Comparison of ENCODE assay signal across 16 cellular contexts in genomic region chr2:197001921-197002320, GRCh38.
DNase-seq lines count a peak whose midpoint lies in the region; ATAC-seq and TF ChIP-seq lines count a peak whose summit lies in the region.
"Had no signal": no experiment of that assay in that cellular context is flagged by ENCODE, and none has a peak within 500 bp of the region (broad histone marks: within the 10 kb centered on the region; RNA-seq: fewer than 3 reads in every experiment).

No MANE protein-coding gene starts in this region.

- no peaks in the 10 kb centered on the region for H3K9me3 Mint-ChIP-seq in activated T-cell treated with anti-CD3 and anti-CD28 coated beads, Interleukin-2, amount 50 U/mL, for 72 hours
- H3K9me3 Mint-ChIP-seq in CD8-positive, alpha-beta T cell: no peaks in the 10 kb centered on the region
- H3K9me3 Mint-ChIP-seq in activated naive CD8-positive, alpha-beta T cell treated with anti-CD3 and anti-CD28 coated beads for 36 hours: no peaks in the 10 kb centered on the region
- H3K9me3 Mint-ChIP-seq: CD4-positive, CD25-positive, alpha-beta regulatory T cell; GM23338 had no signal

- TF ChIP-seq CTCF in CD8-positive, alpha-beta T cell (IDR thresholded peaks at IDR 0.05): no peak
- TF ChIP-seq CTCF in epithelial cell of esophagus (IDR thresholded peaks at IDR 0.05; ENCODE audit: insufficient read depth, low read depth, low read length, missing control alignments) (no peak), prostate gland (IDR thresholded peaks at IDR 0.05) (no peak)

- no peaks in the 10 kb centered on the region for H3K9me3 ChIP-seq in CD8-positive, alpha-beta T cell (ENCODE audit: low read length)
- no peaks in the 10 kb centered on the region for H3K9me3 ChIP-seq in prostate gland
- H3K9me3 ChIP-seq: BLaER1 treated with 17β-estradiol and CSF1 and Interleukin-3, amounts not matched to agents 10 nM and 100 nM had no signal

- no peak for ATAC-seq in activated T-cell treated with anti-CD3 and anti-CD28 coated beads, Interleukin-2, amount 50 U/mL, for 72 hours (replicated peaks in 1 of 2)
- ATAC-seq in CD8-positive, alpha-beta T cell: no peak
- ATAC-seq in GM19455 (IDR thresholded peaks at IDR 0.05; ENCODE audit: unreplicated experiment): no peak
- ATAC-seq: GM23338, HepG2 had no signal

- no peak overlapping the region for H3K27ac ChIP-seq in CD8-positive, alpha-beta T cell (ENCODE audit: low read depth, low read length)
- H3K27ac ChIP-seq in prostate gland: no peak overlapping the region
- H3K27ac ChIP-seq: BLaER1 treated with 17β-estradiol and CSF1 and Interleukin-3, amounts not matched to agents 10 nM and 100 nM had no signal

- POLR2A ChIA-PET in CD8-positive, alpha-beta T cell (lab: Charles Lee): no interaction called here

- no peak overlapping the region for H3K4me3 Mint-ChIP-seq in activated T-cell treated with anti-CD3 and anti-CD28 coated beads, Interleukin-2, amount 50 U/mL, for 72 hours
- no peak overlapping the region for H3K4me3 Mint-ChIP-seq in CD8-positive, alpha-beta T cell
- no peak overlapping the region for H3K4me3 Mint-ChIP-seq in activated naive CD8-positive, alpha-beta T cell treated with anti-CD3 and anti-CD28 coated beads for 36 hours
- H3K4me3 Mint-ChIP-seq: CD4-positive, CD25-positive, alpha-beta regulatory T cell; GM23338 had no signal

- peaks cover 0 to 19% of the 10 kb centered on the region in 2 donors for H3K36me3 Mint-ChIP-seq in activated T-cell treated with anti-CD3 and anti-CD28 coated beads, Interleukin-2, amount 50 U/mL, for 72 hours (ENCODE audit: insufficient read depth in 2 of 2)
- peaks cover 72% of the 10 kb centered on the region for H3K36me3 Mint-ChIP-seq in CD8-positive, alpha-beta T cell
- peaks cover 19% of the 10 kb centered on the region for H3K36me3 Mint-ChIP-seq in activated naive CD8-positive, alpha-beta T cell treated with anti-CD3 and anti-CD28 coated beads for 36 hours

- intact Hi-C loops in CD8-positive, alpha-beta T cell (cut with DNase I, micrococcal nuclease): no loop called here
- intact Hi-C loops in prostate gland (cut with DNase I): no loop called here

- TF ChIP-seq POLR2A in prostate gland (IDR thresholded peaks at IDR 0.05): no peak

- WGBS in prostate gland: 89% methylated on average over 1 of the region's 1 CpG

- no peaks in the 10 kb centered on the region for H3K27me3 ChIP-seq in CD8-positive, alpha-beta T cell (ENCODE audit: insufficient read depth, low read length)
- no peaks in the 10 kb centered on the region for H3K27me3 ChIP-seq in prostate gland (replicated peaks; ENCODE audit: insufficient read depth)
- H3K27me3 ChIP-seq: BLaER1 treated with 17β-estradiol and CSF1 and Interleukin-3, amounts not matched to agents 10 nM and 100 nM had no signal

- no peaks in the 10 kb centered on the region for H3K27me3 Mint-ChIP-seq in activated T-cell treated with anti-CD3 and anti-CD28 coated beads, Interleukin-2, amount 50 U/mL, for 72 hours (ENCODE audit: low read depth)
- H3K27me3 Mint-ChIP-seq in CD8-positive, alpha-beta T cell (ENCODE audit: low read depth): no peaks in the 10 kb centered on the region
- no peaks in the 10 kb centered on the region for H3K27me3 Mint-ChIP-seq in activated naive CD8-positive, alpha-beta T cell treated with anti-CD3 and anti-CD28 coated beads for 36 hours
- H3K27me3 Mint-ChIP-seq: CD4-positive, CD25-positive, alpha-beta regulatory T cell had no signal

- H3K27ac Mint-ChIP-seq in activated T-cell treated with anti-CD3 and anti-CD28 coated beads, Interleukin-2, amount 50 U/mL, for 72 hours: peak overlapping the region; percentile 82
- H3K27ac Mint-ChIP-seq in CD8-positive, alpha-beta T cell: peak overlapping the region; percentile 27
- peak overlapping the region; percentile 51 for H3K27ac Mint-ChIP-seq in activated naive CD8-positive, alpha-beta T cell treated with anti-CD3 and anti-CD28 coated beads for 36 hours
- H3K27ac Mint-ChIP-seq: CD4-positive, CD25-positive, alpha-beta regulatory T cell; GM23338 had no signal

- H3K4me1 ChIP-seq in CD8-positive, alpha-beta T cell (ENCODE audit: insufficient read depth, low read length): no peaks in the 10 kb centered on the region
- no peaks in the 10 kb centered on the region for H3K4me1 ChIP-seq in prostate gland (replicated peaks)
- H3K4me1 ChIP-seq: BLaER1 treated with 17β-estradiol and CSF1 and Interleukin-3, amounts not matched to agents 10 nM and 100 nM had no signal

- no peak for DNase-seq in activated T-cell treated with anti-CD3 and anti-CD28 coated beads, Interleukin-2, amount 50 U/mL, for 72 hours
- no peak for DNase-seq in activated T-cell treated with anti-CD3 and anti-CD28 coated beads for 4 hours
- DNase-seq in CD8-positive, alpha-beta T cell: no peak
- no peak for DNase-seq in activated naive CD8-positive, alpha-beta T cell treated with anti-CD3 and anti-CD28 coated beads for 36 hours
- DNase-seq in epithelial cell of esophagus (ENCODE audit: low read depth): peak; percentile 44
- no peak for DNase-seq in effector CD8-positive, alpha-beta T cell (lab: John Stamatoyannopoulos, UW)
- no peak for DNase-seq in prostate gland (ENCODE audit: low spot score)
- DNase-seq: ACHN; Calu3; CD4-positive, CD25-positive, alpha-beta regulatory T cell; DMS 273 treated with DMSO at 0.1 percent for 48 hours; H7 had no signal

- CTCF ChIA-PET in CD8-positive, alpha-beta T cell (lab: Charles Lee): no interaction called here

- no peak overlapping the region for H3K4me3 ChIP-seq in CD8-positive, alpha-beta T cell (ENCODE audit: low read depth, low read length)
- H3K4me3 ChIP-seq in epithelial cell of esophagus (ENCODE audit: low read length): no peak overlapping the region
- no peak overlapping the region for H3K4me3 ChIP-seq in prostate gland
- H3K4me3 ChIP-seq: BLaER1 treated with 17β-estradiol and CSF1 and Interleukin-3, amounts not matched to agents 10 nM and 100 nM; GM23338 had no signal

- H3K4me1 Mint-ChIP-seq in activated T-cell treated with anti-CD3 and anti-CD28 coated beads, Interleukin-2, amount 50 U/mL, for 72 hours (ENCODE audit: low read depth): no peaks in the 10 kb centered on the region
- H3K4me1 Mint-ChIP-seq in CD8-positive, alpha-beta T cell (ENCODE audit: low read depth): peaks cover 5% of the 10 kb centered on the region
- peaks cover 4% of the 10 kb centered on the region for H3K4me1 Mint-ChIP-seq in activated naive CD8-positive, alpha-beta T cell treated with anti-CD3 and anti-CD28 coated beads for 36 hours
- H3K4me1 Mint-ChIP-seq: GM23338 had no signal

- H3K36me3 ChIP-seq in CD8-positive, alpha-beta T cell (ENCODE audit: insufficient read depth, low read length): peaks cover 49% of the 10 kb centered on the region
- H3K36me3 ChIP-seq in prostate gland: no peaks in the 10 kb centered on the region

Comparison
In these comparisons a context has a peak if more than half of its experiments do, and no peak if none do; other contexts are left out.
1. H3K27ac Mint-ChIP-seq: peak in every context shown above with its lines; median percentile 82 in activated T-cell treated with anti-CD3 and anti-CD28 coated beads, Interleukin-2, amount 50 U/mL, for 72 hours; 51 in activated naive CD8-positive, alpha-beta T cell treated with anti-CD3 and anti-CD28 coated beads for 36 hours; 27 in CD8-positive, alpha-beta T cell.